ENCODE assay signal across 27 cellular contexts in the genomic region with DNA sequence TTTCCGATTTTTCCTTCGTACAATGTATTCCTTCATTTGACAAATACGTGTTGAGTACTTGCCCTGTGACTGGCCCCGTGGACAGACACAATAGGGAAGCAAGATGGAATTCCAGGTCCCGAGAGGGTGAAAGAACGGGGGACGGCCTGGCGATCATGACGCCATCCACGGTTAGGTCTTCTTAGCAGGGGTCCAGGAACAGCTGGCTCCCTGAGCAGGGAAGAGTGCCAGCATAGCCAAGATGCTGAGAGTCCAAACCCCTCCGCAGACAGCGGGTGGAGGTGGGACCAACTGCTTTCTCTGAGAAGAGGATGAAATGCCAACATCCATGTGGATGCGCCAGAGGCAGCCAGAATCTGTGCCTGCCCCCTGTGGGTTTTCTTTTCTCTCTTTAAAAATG.
A peak's percentile ranks its signal among the peaks of the same experiment; 100 is the strongest.
DNase-seq lines count a peak whose midpoint lies in the region; ATAC-seq, FAIRE-seq and TF ChIP-seq lines count a peak whose summit lies in the region.
"Had no signal": no experiment of that assay in that cellular context is flagged by ENCODE, and none has a peak within 500 bp of the region (broad histone marks: within the 10 kb centered on the region; RNA-seq: fewer than 3 reads in every experiment).

No MANE protein-coding gene starts in this region.

- POLR2A ChIA-PET in K562 (lab: Yijun Ruan, JAX): interaction anchor here (1.0 to 1.1 kb wide), 2 partner anchors 9 to 15 kb away, joined by 3 read pairs; no protein-coding TSS in a partner anchor
- POLR2A ChIA-PET in T-cell (lab: Charles Lee): no interaction called here

- ATAC-seq in K562 (no peak), HG03469 (IDR thresholded peaks at IDR 0.05; ENCODE audit: unreplicated experiment) (no peak), T-cell (replicated peaks in 1 of 4) (no peak)
- ATAC-seq: GM12878 had no signal

- 36% methylated on average over 13 of the region's 13 CpGs for WGBS in K562 (ENCODE audit: insufficient coverage, low coverage, missing lambda C conversion rate)

- H3K4me1 Mint-ChIP-seq in neural crest cell: no peaks in the 10 kb centered on the region
- peaks cover 0 to 7% (median 5%) of the 10 kb centered on the region in 3 donors for H3K4me1 Mint-ChIP-seq in T-cell
- H3K4me1 Mint-ChIP-seq: CD14-positive monocyte had no signal

- TF ChIP-seq POLR2A in K562 (conservative IDR thresholded peaks at IDR 0.05): no peak

- H3K9me1 ChIP-seq in K562 (ENCODE audit: control insufficient read depth, insufficient read depth, low read length): no peaks in the 10 kb centered on the region

- peak; percentile 24 for DNase-seq in NCI-H2171 treated with DMSO at 0.1 percent for 48 hours (lab: John Stamatoyannopoulos, UW)
- DNase-seq in NCI-H2171 (lab: John Stamatoyannopoulos, UW): no peak
- no peak for DNase-seq in K562 (ENCODE audit: extremely low read depth in 1 of 4, low spot score in 3 of 4)
- no peak for DNase-seq in neural crest cell (ENCODE audit: low read depth, low spot score)
- no peak for DNase-seq in T-cell
- DNase-seq in head of caudate nucleus: no peak
- DNase-seq: 8988T; ACHN; BE2C; C1 segment of cervical spinal cord; CD4-positive, alpha-beta memory T cell; CD4-positive, CD25-positive, alpha-beta regulatory T cell; CD8-positive, alpha-beta memory T cell; COR-L47; DMS153; DMS53; DMS79; DND-41; EL; GDM1 had no signal

- H3K27me3 Mint-ChIP-seq in neural crest cell (ENCODE audit: low read depth) (peaks cover 18% of the 10 kb centered on the region), T-cell (peaks cover 8 to 31% of the 10 kb centered on the region in 2 donors)
- H3K27me3 Mint-ChIP-seq: CD4-positive, CD25-positive, alpha-beta regulatory T cell had no signal

- no TSS peak for BruUV-seq in K562 (replicated peaks; lab: Mats Ljungman, UMichigan)

- H4K20me1 ChIP-seq in K562 (replicated peaks; ENCODE audit: control insufficient read depth, insufficient read depth, low read length): no peaks in the 10 kb centered on the region
- H4K20me1 ChIP-seq: BLaER1 had no signal

- no peak overlapping the region for H3K9ac ChIP-seq in K562 (ENCODE audit: insufficient read depth in 1 of 2, low read depth in 2 of 2, low read length in 2 of 2)
- H3K9ac ChIP-seq: BLaER1 had no signal

- peaks cover 29 to 67% of the 10 kb centered on the region in 2 experiments for H3K27me3 ChIP-seq in K562 (ENCODE audit: control insufficient read depth in 2 of 2, insufficient read depth in 2 of 2, low read length in 2 of 2)
- H3K27me3 ChIP-seq: BLaER1 had no signal

- CTCF ChIA-PET in K562 (lab: Yijun Ruan, JAX; ENCODE audit: low intra/inter-chr PET ratio) (no interaction called here), T-cell (lab: Charles Lee) (no interaction called here)

- peaks cover under 1 to 30% of the 10 kb centered on the region in 2 experiments; a peak in 4 of 5 replicates for H3K4me1 ChIP-seq in K562 (replicated peaks in 1 of 2; ENCODE audit: control insufficient read depth in 2 of 2, insufficient read depth in 2 of 2, low read length in 2 of 2)
- H3K4me1 ChIP-seq: BE2C, BLaER1 had no signal

- no peaks in the 10 kb centered on the region for H3K36me3 Mint-ChIP-seq in neural crest cell (ENCODE audit: low read depth)
- H3K36me3 Mint-ChIP-seq in T-cell: no peaks in the 10 kb centered on the region
- H3K36me3 Mint-ChIP-seq: CD14-positive monocyte; CD4-positive, alpha-beta memory T cell; CD4-positive, CD25-positive, alpha-beta regulatory T cell had no signal

- intact Hi-C loops in K562 (cut with micrococcal nuclease) (no loop called here), head of caudate nucleus (cut with DNase I) (no loop called here)

- no peak for TF ChIP-seq EP300 in K562 (IDR thresholded peaks at IDR 0.05; ENCODE audit: low read length)

- H3K27ac ChIP-seq in K562 (ENCODE audit: extremely low read depth, low read depth, low read length): no peak overlapping the region
- H3K27ac ChIP-seq: BLaER1 had no signal

- H3K4me3 Mint-ChIP-seq in neural crest cell (no peak overlapping the region), T-cell (no peak overlapping the region)
- H3K4me3 Mint-ChIP-seq: CD14-positive monocyte; CD4-positive, alpha-beta memory T cell; CD4-positive, CD25-positive, alpha-beta regulatory T cell; CD8-positive, alpha-beta memory T cell had no signal

- H3K9me3 ChIP-seq in K562 (replicated peaks; ENCODE audit: control insufficient read depth, insufficient read depth, low read depth, low read length): no peaks in the 10 kb centered on the region
- H3K9me3 ChIP-seq: BE2C had no signal

- no peak overlapping the region for H3K4me2 ChIP-seq in K562 (ENCODE audit: insufficient read depth, low read length)
- H3K4me2 ChIP-seq: BLaER1 had no signal

- H3K36me3 ChIP-seq in K562 (ENCODE audit: control insufficient read depth, insufficient read depth, low read length): no peaks in the 10 kb centered on the region
- H3K36me3 ChIP-seq: BE2C, BLaER1 had no signal

- FAIRE-seq in K562 (lab: Jason Lieb, UNC): no peak
- FAIRE-seq: A204.1, GM12878, GM12892, GM18507 had no signal

- no peaks in the 10 kb centered on the region for H3K79me2 ChIP-seq in K562 (ENCODE audit: control insufficient read depth, insufficient read depth, low read length)

- in situ Hi-C loops in K562 (cut with MboI): no loop called here

- TF ChIP-seq CTCF in K562 (IDR thresholded peaks at IDR 0.05 in 2 of 3, conservative IDR thresholded peaks at IDR 0.05 in 1 of 3; ENCODE audit: insufficient read depth in 2 of 3, low read depth in 1 of 3, low read length in 3 of 3): no peak
- TF ChIP-seq CTCF in neural crest cell (conservative IDR thresholded peaks at IDR 0.05): no peak

- H3K27ac Mint-ChIP-seq in neural crest cell (ENCODE audit: unreplicated experiment) (peak overlapping the region; percentile 12), T-cell (no peak overlapping the region)
- H3K27ac Mint-ChIP-seq: CD4-positive, CD25-positive, alpha-beta regulatory T cell had no signal

- no peaks in the 10 kb centered on the region for H3K9me3 Mint-ChIP-seq in neural crest cell
- H3K9me3 Mint-ChIP-seq in T-cell: no peaks in the 10 kb centered on the region

- H2AFZ ChIP-seq in K562 (ENCODE audit: low read depth, low read length): 0 out of 2 replicates have a peak overlapping the region, but pooled peaks have one; percentile 5

- TF ChIP-seq RAD21 in K562 (CRISPR knock-in tag; conservative IDR thresholded peaks at IDR 0.05 in 1 of 2, IDR thresholded peaks at IDR 0.05 in 1 of 2): no peak

- H3K4me3 ChIP-seq in K562: no peak overlapping the region
- H3K4me3 ChIP-seq: BLaER1, GM12878 had no signal

TF ChIP-seq in K562, 482 proteins besides CTCF, POLR2A, EP300 and RAD21:
- no peak for TF ChIP-seq ZFPM2 (CRISPR knock-in tag; IDR thresholded peaks at IDR 0.05)
- no peak for TF ChIP-seq HDGF (IDR thresholded peaks at IDR 0.05)
- TF ChIP-seq SREBF1 (IDR thresholded peaks at IDR 0.05; ENCODE audit: borderline replicate concordance, low read depth, low read length): no peak
- no peak for TF ChIP-seq GATA2 (CRISPR knock-in tag; IDR thresholded peaks at IDR 0.05)
- TF ChIP-seq ZNF197 (CRISPR knock-in tag; IDR thresholded peaks at IDR 0.05; ENCODE audit: low read depth): no peak
- TF ChIP-seq MYC (IDR thresholded peaks at IDR 0.05; ENCODE audit: low read depth, low read length): no peak
- TF ChIP-seq MYC (CRISPR knock-in tag; IDR thresholded peaks at IDR 0.05; ENCODE audit: borderline replicate concordance, low read depth): no peak
- TF ChIP-seq BRD9 (IDR thresholded peaks at IDR 0.05; ENCODE audit: low read depth, partially characterized antibody): no peak
- TF ChIP-seq ZNF717 (CRISPR knock-in tag; IDR thresholded peaks at IDR 0.05): no peak
- no peak for TF ChIP-seq SIN3B (IDR thresholded peaks at IDR 0.05; ENCODE audit: low read depth)
- TF ChIP-seq, protein P1, sequence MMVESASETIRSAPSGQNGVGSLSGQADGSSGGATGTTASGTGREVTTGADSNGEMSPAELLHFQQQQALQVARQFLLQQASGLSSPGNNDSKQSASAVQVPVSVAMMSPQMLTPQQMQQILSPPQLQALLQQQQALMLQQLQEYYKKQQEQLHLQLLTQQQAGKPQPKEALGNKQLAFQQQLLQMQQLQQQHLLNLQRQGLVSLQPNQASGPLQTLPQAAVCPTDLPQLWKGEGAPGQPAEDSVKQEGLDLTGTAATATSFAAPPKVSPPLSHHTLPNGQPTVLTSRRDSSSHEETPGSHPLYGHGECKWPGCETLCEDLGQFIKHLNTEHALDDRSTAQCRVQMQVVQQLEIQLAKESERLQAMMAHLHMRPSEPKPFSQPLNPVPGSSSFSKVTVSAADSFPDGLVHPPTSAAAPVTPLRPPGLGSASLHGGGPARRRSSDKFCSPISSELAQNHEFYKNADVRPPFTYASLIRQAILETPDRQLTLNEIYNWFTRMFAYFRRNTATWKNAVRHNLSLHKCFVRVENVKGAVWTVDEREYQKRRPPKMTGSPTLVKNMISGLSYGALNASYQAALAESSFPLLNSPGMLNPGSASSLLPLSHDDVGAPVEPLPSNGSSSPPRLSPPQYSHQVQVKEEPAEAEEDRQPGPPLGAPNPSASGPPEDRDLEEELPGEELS (CRISPR knock-in tag; IDR thresholded peaks at IDR 0.05; ENCODE audit: borderline replicate concordance): no peak
- TF ChIP-seq NCOA1 (IDR thresholded peaks at IDR 0.05; ENCODE audit: low read depth): no peak
- no peak for TF ChIP-seq MED1 (CRISPR knock-in tag; IDR thresholded peaks at IDR 0.05; ENCODE audit: borderline replicate concordance)
- no peak for TF ChIP-seq DMBX1 (CRISPR knock-in tag; IDR thresholded peaks at IDR 0.05; ENCODE audit: borderline replicate concordance)
- TF ChIP-seq ZNF282 (CRISPR knock-in tag; IDR thresholded peaks at IDR 0.05): no peak
- TF ChIP-seq NCOR1 (IDR thresholded peaks at IDR 0.05): no peak
- no peak for TF ChIP-seq NEUROD1 (IDR thresholded peaks at IDR 0.05; ENCODE audit: borderline replicate concordance, low read depth, low read length, partially characterized antibody)
- no peak for TF ChIP-seq YY1 (IDR thresholded peaks at IDR 0.05; ENCODE audit: borderline replicate concordance in 1 of 3, control insufficient read depth in 1 of 3, extremely low read depth in 1 of 3, insufficient read depth in 3 of 3, insufficient read length in 1 of 3, insufficient replicate concordance in 2 of 3, low read depth in 1 of 3, low read length in 2 of 3)
- no peak for TF ChIP-seq MECOM (CRISPR knock-in tag; IDR thresholded peaks at IDR 0.05)
- TF ChIP-seq ZNF785 (CRISPR knock-in tag; IDR thresholded peaks at IDR 0.05): no peak
